Comparison of ENCODE assay signal across 17 cellular contexts in genomic region chr19:42934183-42934582, GRCh38. TPM values are rescaled to one million over a fixed set of nuclear protein-coding genes. Genes with fewer than 3 reads are reported as not detected.
"Had no signal": no experiment of that assay in that cellular context is flagged by ENCODE, and none has a peak within 500 bp of the region (broad histone marks: within the 10 kb centered on the region; RNA-seq: fewer than 3 reads in every experiment).

No MANE protein-coding gene starts in this region.

RNA-seq across cellular contexts. Expression of gene PSG7, which starts 2.8 kb away (rescaled TPM):
- total RNA-seq: activated B cell treated with CpG ODN at 0.5 μM for 24 hours; activated CD4-positive, alpha-beta memory T cell treated with anti-CD3 and anti-CD28 coated beads for 36 hours; activated naive CD4-positive, alpha-beta T cell treated with anti-CD3 and anti-CD28 coated beads, Interleukin-2, amount 50 U/mL, for 72 hours; activated T-helper 1 cell treated with anti-CD3 and anti-CD28 coated beads, Interleukin-12 subunit alpha, Interleukin-12 subunit beta, Interleukin-2, Interleukin-4 antibody, amounts not matched to agents 30 ng/mL and 10 ng/mL and 1 ng/mL, durations not matched to agents 14 hours and 24 hours and 36 hours; adrenal gland; esophagus squamous epithelium; gastrocnemius medialis; heart left ventricle; left ventricle myocardium superior; mucosa of gallbladder; naive thymus-derived CD8-positive, alpha-beta T cell; ovary; psoas muscle; right lobe of liver; smooth muscle cell; temporal lobe; vagina had no signal
- polyA plus RNA-seq: adrenal gland; heart left ventricle; naive thymus-derived CD8-positive, alpha-beta T cell; smooth muscle cell had no signal

RNA-seq across cellular contexts. Expression of gene PSG6, which starts 16.5 kb away (rescaled TPM):
- total RNA-seq: activated B cell treated with CpG ODN at 0.5 μM for 24 hours; activated CD4-positive, alpha-beta memory T cell treated with anti-CD3 and anti-CD28 coated beads for 36 hours; activated naive CD4-positive, alpha-beta T cell treated with anti-CD3 and anti-CD28 coated beads, Interleukin-2, amount 50 U/mL, for 72 hours; activated T-helper 1 cell treated with anti-CD3 and anti-CD28 coated beads, Interleukin-12 subunit alpha, Interleukin-12 subunit beta, Interleukin-2, Interleukin-4 antibody, amounts not matched to agents 30 ng/mL and 10 ng/mL and 1 ng/mL, durations not matched to agents 14 hours and 24 hours and 36 hours; adrenal gland; esophagus squamous epithelium; gastrocnemius medialis; heart left ventricle; left ventricle myocardium superior; mucosa of gallbladder; naive thymus-derived CD8-positive, alpha-beta T cell; ovary; psoas muscle; right lobe of liver; smooth muscle cell; temporal lobe; vagina had no signal
- polyA plus RNA-seq: adrenal gland; heart left ventricle; naive thymus-derived CD8-positive, alpha-beta T cell; ovary; psoas muscle; smooth muscle cell had no signal

RNA-seq across cellular contexts. Expression of gene PSG1, which starts 54.7 kb away (rescaled TPM):
- total RNA-seq: activated B cell treated with CpG ODN at 0.5 μM for 24 hours; activated CD4-positive, alpha-beta memory T cell treated with anti-CD3 and anti-CD28 coated beads for 36 hours; activated T-helper 1 cell treated with anti-CD3 and anti-CD28 coated beads, Interleukin-12 subunit alpha, Interleukin-12 subunit beta, Interleukin-2, Interleukin-4 antibody, amounts not matched to agents 30 ng/mL and 10 ng/mL and 1 ng/mL, durations not matched to agents 14 hours and 24 hours and 36 hours; adrenal gland; esophagus squamous epithelium; gastrocnemius medialis; heart left ventricle; left ventricle myocardium superior; mucosa of gallbladder; naive thymus-derived CD8-positive, alpha-beta T cell; ovary; psoas muscle; right lobe of liver; smooth muscle cell; temporal lobe; vagina had no signal
- polyA plus RNA-seq: adrenal gland; heart left ventricle; naive thymus-derived CD8-positive, alpha-beta T cell; smooth muscle cell had no signal
